ENCODE assay signal across 6 cellular contexts in the genomic region with DNA sequence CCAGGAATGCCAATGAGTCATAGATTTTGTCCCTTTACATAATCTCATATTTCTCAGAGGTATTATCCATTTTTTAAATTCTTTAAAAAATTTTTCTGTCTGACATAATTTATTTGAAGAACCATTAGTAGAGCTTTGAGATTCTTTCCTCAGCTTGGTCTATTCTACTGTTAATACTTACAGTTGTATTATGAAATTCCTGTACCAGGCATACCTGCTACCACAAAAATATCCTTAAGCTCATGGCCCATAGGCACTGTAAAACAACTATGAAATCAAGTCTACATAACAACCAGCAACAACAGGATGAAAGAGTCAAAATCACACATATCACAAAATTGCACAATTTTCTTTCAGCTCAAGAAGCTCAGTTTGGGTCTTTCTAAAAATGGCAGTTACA.
"Had no signal": no experiment of that assay in that cellular context is flagged by ENCODE, and none has a peak within 500 bp of the region (broad histone marks: within the 10 kb centered on the region; RNA-seq: fewer than 3 reads in every experiment).

No MANE protein-coding gene starts in this region.

- H3K4me2 ChIP-seq: GM23338 had no signal

- ATAC-seq: GM23338, HepG2 had no signal

- H3K9me3 Mint-ChIP-seq: GM23338, H9 had no signal

- H3K4me3 Mint-ChIP-seq: GM23338, H9, IgD-negative memory B cell had no signal

- H3K4me3 ChIP-seq: GM23338 had no signal

- H3K4me1 Mint-ChIP-seq: GM23338, IgD-negative memory B cell had no signal

- H3K27ac Mint-ChIP-seq: GM23338, H9, IgD-negative memory B cell had no signal

- H2AFZ ChIP-seq: GM23338 had no signal

- H3K27me3 Mint-ChIP-seq: IgD-negative memory B cell had no signal

- DNase-seq: H9, HCEC 1CT, KBM-7 had no signal

- H3K36me3 Mint-ChIP-seq: IgD-negative memory B cell had no signal
